In genomic region chr3:129358177-129359101, GRCh38 we compare ENCODE assay signal across 22 cellular contexts.
DNase-seq lines count a peak whose midpoint lies in the region; ATAC-seq and TF ChIP-seq lines count a peak whose summit lies in the region.
"Had no signal": no experiment of that assay in that cellular context is flagged by ENCODE, and none has a peak within 500 bp of the region (broad histone marks: within the 10 kb centered on the region; RNA-seq: fewer than 3 reads in every experiment).

No MANE protein-coding gene starts in this region.

- TF ChIP-seq CTCF in right atrium auricular region (IDR thresholded peaks at IDR 0.05) (no peak), foreskin keratinocyte (conservative IDR thresholded peaks at IDR 0.05) (no peak), upper lobe of right lung (IDR thresholded peaks at IDR 0.05) (no peak), A673 (conservative IDR thresholded peaks at IDR 0.05; ENCODE audit: low read depth, low read length) (no peak)

- intact Hi-C loops in left ventricle myocardium superior (cut with micrococcal nuclease), result no loop called here
- intact Hi-C loops in upper lobe of right lung (cut with DNase I), result no loop called here
- intact Hi-C loops in A673 (cut with micrococcal nuclease; ENCODE audit: unreplicated experiment), result no loop called here

- BruUV-seq in A673 (replicated peaks; lab: Mats Ljungman, UMichigan), result no TSS peak

- H3K27me3 ChIP-seq in right atrium auricular region (no peaks in the 10 kb centered on the region), NT2/D1 (ENCODE audit: insufficient read depth, insufficient read length) (no peaks in the 10 kb centered on the region), foreskin keratinocyte (peaks cover 2% of the 10 kb centered on the region), upper lobe of right lung (no peaks in the 10 kb centered on the region), A673 (replicated peaks; ENCODE audit: insufficient read depth, low read depth, low read length, poor library complexity) (no peaks in the 10 kb centered on the region)
- H3K27me3 ChIP-seq: hepatocyte, neutrophil had no signal

- POLR2A ChIA-PET in A673 (lab: Charles Lee; ENCODE audit: low non-redundant PET), result no interaction called here

- no peak overlapping the region for H3K27ac ChIP-seq in right atrium auricular region
- no peak overlapping the region for H3K27ac ChIP-seq in foreskin keratinocyte
- H3K27ac ChIP-seq in upper lobe of right lung, result no peak overlapping the region
- no peak overlapping the region for H3K27ac ChIP-seq in A673 (ENCODE audit: low read depth, low read length, poor library complexity, severe bottlenecking)
- H3K27ac ChIP-seq: hepatocyte, lower lobe of right lung, neutrophil had no signal

- ATAC-seq in left ventricle myocardium superior, result peak; percentile 30
- ATAC-seq in foreskin keratinocyte, result peak; percentile 24
- ATAC-seq in upper lobe of right lung, result peak; percentile 13
- ATAC-seq: lower lobe of right lung, T-cell had no signal

- H3K4me1 ChIP-seq in right atrium auricular region (no peaks in the 10 kb centered on the region), NT2/D1 (ENCODE audit: insufficient read depth, insufficient read length) (peaks cover 12% of the 10 kb centered on the region), foreskin keratinocyte (no peaks in the 10 kb centered on the region), upper lobe of right lung (no peaks in the 10 kb centered on the region), A673 (ENCODE audit: insufficient read depth, low read length, poor library complexity, severe bottlenecking) (no peaks in the 10 kb centered on the region)
- H3K4me1 ChIP-seq: lower lobe of right lung had no signal

- peak; percentile 51 for DNase-seq in left ventricle myocardium superior
- DNase-seq in right atrium auricular region (ENCODE audit: low spot score), result no peak
- no peak for DNase-seq in NT2/D1 (ENCODE audit: low read depth, low spot score)
- DNase-seq in foreskin keratinocyte, result peak; percentile 12 to 39
- no peak for DNase-seq in upper lobe of right lung
- no peak for DNase-seq in AG08396 (ENCODE audit: low spot score)
- DNase-seq in KG1 (lab: John Stamatoyannopoulos, UW), result no peak
- no peak for DNase-seq in A673 (ENCODE audit: low spot score)
- DNase-seq: activated CD4-positive, alpha-beta T cell treated with anti-CD3 and anti-CD28 coated beads for 1 hour; activated CD8-positive, alpha-beta memory T cell treated with anti-CD3 and anti-CD28 coated beads for 24 hours; activated naive CD4-positive, alpha-beta T cell treated with anti-CD3 and anti-CD28 coated beads, Interleukin-2, amount 10 ng/mL, durations not matched to agents 7 days and 5 days; activated T-cell treated with anti-CD3 and anti-CD28 coated beads, Interleukin-2, amount 50 U/mL, for 24 hours; CD4-positive, alpha-beta memory T cell; central memory CD4-positive, alpha-beta T cell; foreskin melanocyte; HFFc6; lower lobe of right lung; NCI-H524; small intestine; T-cell had no signal

- peak overlapping the region; percentile 21 for H3K9ac ChIP-seq in NT2/D1 (ENCODE audit: insufficient read length, low read depth)

- H3K36me3 ChIP-seq in right atrium auricular region (no peaks in the 10 kb centered on the region), NT2/D1 (ENCODE audit: insufficient read depth, insufficient read length, low read length) (no peaks in the 10 kb centered on the region), upper lobe of right lung (no peaks in the 10 kb centered on the region), A673 (ENCODE audit: insufficient read depth, low read length, poor library complexity, severe bottlenecking) (no peaks in the 10 kb centered on the region)
- H3K36me3 ChIP-seq: lower lobe of right lung, neutrophil had no signal

- CTCF ChIA-PET in A673 (lab: Charles Lee), result no interaction called here

- no peak overlapping the region for H3K4me3 ChIP-seq in right atrium auricular region
- no peak overlapping the region for H3K4me3 ChIP-seq in NT2/D1 (ENCODE audit: insufficient read length, low read depth)
- no peak overlapping the region for H3K4me3 ChIP-seq in upper lobe of right lung
- H3K4me3 ChIP-seq in A673 (ENCODE audit: low read depth, low read length, poor library complexity, severe bottlenecking), result no peak overlapping the region
- H3K4me3 ChIP-seq: hepatocyte, lower lobe of right lung had no signal

- no peaks in the 10 kb centered on the region for H3K9me3 ChIP-seq in right atrium auricular region
- H3K9me3 ChIP-seq in NT2/D1 (ENCODE audit: insufficient read depth, low read length), result peaks cover 2% of the 10 kb centered on the region; the same call in 1 of the 2 replicates
- no peaks in the 10 kb centered on the region for H3K9me3 ChIP-seq in upper lobe of right lung
- no peaks in the 10 kb centered on the region for H3K9me3 ChIP-seq in A673 (ENCODE audit: low read depth, low read length, poor library complexity, severe bottlenecking)
- H3K9me3 ChIP-seq: lower lobe of right lung, neutrophil had no signal

Comparison
In these comparisons a context has a peak if more than half of its experiments do, and no peak if none do; other contexts are left out.
1. DNase-seq: peak in left ventricle myocardium superior (single experiment) and foreskin keratinocyte (2 of 2); none in right atrium auricular region (single experiment), NT2/D1 (single experiment), upper lobe of right lung (single experiment), AG08396 (single experiment), KG1 (single experiment) and A673 (single experiment).
2. Peak in every context shown above with its lines, with median percentiles within 50 percentile points of each other: ATAC-seq.